8 cellular contexts compared by ENCODE assay signal in genomic region chr11:130023204-130023603, GRCh38. TPM values are rescaled to one million over a fixed set of nuclear protein-coding genes. Genes with fewer than 3 reads are reported as not detected.
DNase-seq lines count a peak whose midpoint lies in the region; ATAC-seq, FAIRE-seq and TF ChIP-seq lines count a peak whose summit lies in the region.

No MANE protein-coding gene starts in this region.

- no peak for FAIRE-seq in pancreas (lab: Jason Lieb, UNC)

- H3K4me3 Mint-ChIP-seq in activated B cell treated with CpG ODN at 0.5 μM for 24 hours, result no peak overlapping the region
- H3K4me3 Mint-ChIP-seq in activated T-helper 1 cell treated with anti-CD3 and anti-CD28 coated beads, Interleukin-12 subunit alpha, Interleukin-12 subunit beta, Interleukin-2, Interleukin-4 antibody, amounts not matched to agents 30 ng/mL and 10 ng/mL and 1 ng/mL, durations not matched to agents 14 hours and 24 hours and 36 hours, result no peak overlapping the region
- no peak overlapping the region for H3K4me3 Mint-ChIP-seq in activated naive CD4-positive, alpha-beta T cell treated with anti-CD3 and anti-CD28 coated beads for 36 hours
- H3K4me3 Mint-ChIP-seq in activated CD8-positive, alpha-beta T cell treated with anti-CD3 and anti-CD28 coated beads for 36 hours, result no peak overlapping the region

- peaks cover 43% of the 10 kb centered on the region for H3K27me3 Mint-ChIP-seq in activated B cell treated with CpG ODN at 0.5 μM for 24 hours
- H3K27me3 Mint-ChIP-seq in activated T-helper 1 cell treated with anti-CD3 and anti-CD28 coated beads, Interleukin-12 subunit alpha, Interleukin-12 subunit beta, Interleukin-2, Interleukin-4 antibody, amounts not matched to agents 30 ng/mL and 10 ng/mL and 1 ng/mL, durations not matched to agents 14 hours and 24 hours and 36 hours (ENCODE audit: insufficient read depth), result peaks cover 9% of the 10 kb centered on the region
- no peaks in the 10 kb centered on the region for H3K27me3 Mint-ChIP-seq in activated naive CD4-positive, alpha-beta T cell treated with anti-CD3 and anti-CD28 coated beads for 36 hours (ENCODE audit: low read depth)
- H3K27me3 Mint-ChIP-seq in activated CD8-positive, alpha-beta T cell treated with anti-CD3 and anti-CD28 coated beads for 36 hours, result no peaks in the 10 kb centered on the region

- H3K36me3 Mint-ChIP-seq in activated B cell treated with CpG ODN at 0.5 μM for 24 hours (ENCODE audit: low read depth), result no peaks in the 10 kb centered on the region
- H3K36me3 Mint-ChIP-seq in activated T-helper 1 cell treated with anti-CD3 and anti-CD28 coated beads, Interleukin-12 subunit alpha, Interleukin-12 subunit beta, Interleukin-2, Interleukin-4 antibody, amounts not matched to agents 30 ng/mL and 10 ng/mL and 1 ng/mL, durations not matched to agents 14 hours and 24 hours and 36 hours (ENCODE audit: low read depth), result no peaks in the 10 kb centered on the region
- H3K36me3 Mint-ChIP-seq in activated naive CD4-positive, alpha-beta T cell treated with anti-CD3 and anti-CD28 coated beads for 36 hours (ENCODE audit: low read depth), result no peaks in the 10 kb centered on the region
- H3K36me3 Mint-ChIP-seq in activated CD8-positive, alpha-beta T cell treated with anti-CD3 and anti-CD28 coated beads for 36 hours (ENCODE audit: low read depth), result no peaks in the 10 kb centered on the region

- POLR2A ChIA-PET in activated B cell treated with CpG ODN at 0.5 μM for 24 hours (lab: Charles Lee), result no interaction called here
- POLR2A ChIA-PET in activated CD8-positive, alpha-beta T cell treated with anti-CD3 and anti-CD28 coated beads for 36 hours (lab: Charles Lee), result no interaction called here

- no peaks in the 10 kb centered on the region for H3K36me3 ChIP-seq in pancreas

- ATAC-seq in HG03135 (IDR thresholded peaks at IDR 0.05; ENCODE audit: unreplicated experiment) (peak; percentile 96), activated B cell treated with CpG ODN at 0.5 μM for 24 hours (ENCODE audit: low read depth) (peak; percentile 81), pancreas (no peak)
- ATAC-seq in activated CD8-positive, alpha-beta T cell treated with anti-CD3 and anti-CD28 coated beads for 36 hours, result no peak

- CTCF ChIA-PET in activated B cell treated with CpG ODN at 0.5 μM for 24 hours (lab: Charles Lee), result no interaction called here
- CTCF ChIA-PET in activated naive CD4-positive, alpha-beta T cell treated with anti-CD3 and anti-CD28 coated beads for 36 hours (lab: Charles Lee), result no interaction called here
- CTCF ChIA-PET in activated CD8-positive, alpha-beta T cell treated with anti-CD3 and anti-CD28 coated beads for 36 hours (lab: Charles Lee), result interaction anchor here (0.7 to 1.0 kb wide), 2 partner anchors 12 to 54 kb away, joined by 3 read pairs; no protein-coding TSS in a partner anchor

- H3K9me3 ChIP-seq in pancreas, result no peaks in the 10 kb centered on the region

- TF ChIP-seq CTCF in activated B cell treated with CpG ODN at 0.5 μM for 24 hours (IDR thresholded peaks at IDR 0.05) (no peak), pancreas (IDR thresholded peaks at IDR 0.05) (no peak)
- no peak for TF ChIP-seq CTCF in activated CD8-positive, alpha-beta T cell treated with anti-CD3 and anti-CD28 coated beads for 36 hours (IDR thresholded peaks at IDR 0.05)

- H3K4me1 Mint-ChIP-seq in activated B cell treated with CpG ODN at 0.5 μM for 24 hours, result peaks cover 15% of the 10 kb centered on the region
- no peaks in the 10 kb centered on the region for H3K4me1 Mint-ChIP-seq in activated T-helper 1 cell treated with anti-CD3 and anti-CD28 coated beads, Interleukin-12 subunit alpha, Interleukin-12 subunit beta, Interleukin-2, Interleukin-4 antibody, amounts not matched to agents 30 ng/mL and 10 ng/mL and 1 ng/mL, durations not matched to agents 14 hours and 24 hours and 36 hours (ENCODE audit: low read depth)
- no peaks in the 10 kb centered on the region for H3K4me1 Mint-ChIP-seq in activated naive CD4-positive, alpha-beta T cell treated with anti-CD3 and anti-CD28 coated beads for 36 hours (ENCODE audit: low read depth)
- no peaks in the 10 kb centered on the region for H3K4me1 Mint-ChIP-seq in activated CD8-positive, alpha-beta T cell treated with anti-CD3 and anti-CD28 coated beads for 36 hours (ENCODE audit: low read depth)

- H3K27ac Mint-ChIP-seq in activated B cell treated with CpG ODN at 0.5 μM for 24 hours, result no peak overlapping the region
- H3K27ac Mint-ChIP-seq in activated T-helper 1 cell treated with anti-CD3 and anti-CD28 coated beads, Interleukin-12 subunit alpha, Interleukin-12 subunit beta, Interleukin-2, Interleukin-4 antibody, amounts not matched to agents 30 ng/mL and 10 ng/mL and 1 ng/mL, durations not matched to agents 14 hours and 24 hours and 36 hours, result no peak overlapping the region
- no peak overlapping the region for H3K27ac Mint-ChIP-seq in activated naive CD4-positive, alpha-beta T cell treated with anti-CD3 and anti-CD28 coated beads for 36 hours
- H3K27ac Mint-ChIP-seq in activated CD8-positive, alpha-beta T cell treated with anti-CD3 and anti-CD28 coated beads for 36 hours, result no peak overlapping the region

- no peaks in the 10 kb centered on the region for H3K4me1 ChIP-seq in pancreas

- DNase-seq in NCI-H748 (lab: John Stamatoyannopoulos, UW; ENCODE audit: unreplicated experiment) (peak; percentile 13), NCI-H748 treated with DMSO at 0.1 percent for 48 hours (lab: John Stamatoyannopoulos, UW) (no peak), activated B cell treated with CpG ODN at 0.5 μM for 24 hours (no peak), pancreas (no peak)
- DNase-seq in activated T-helper 1 cell treated with anti-CD3 and anti-CD28 coated beads, Interleukin-12 subunit alpha, Interleukin-12 subunit beta, Interleukin-2, Interleukin-4 antibody, amounts not matched to agents 30 ng/mL and 10 ng/mL and 1 ng/mL, durations not matched to agents 14 hours and 24 hours and 36 hours (ENCODE audit: low spot score), result no peak
- DNase-seq in activated naive CD4-positive, alpha-beta T cell treated with anti-CD3 and anti-CD28 coated beads for 36 hours, result no peak
- no peak for DNase-seq in activated CD8-positive, alpha-beta T cell treated with anti-CD3 and anti-CD28 coated beads for 36 hours

- no peaks in the 10 kb centered on the region for H3K9me3 Mint-ChIP-seq in activated B cell treated with CpG ODN at 0.5 μM for 24 hours
- H3K9me3 Mint-ChIP-seq in activated T-helper 1 cell treated with anti-CD3 and anti-CD28 coated beads, Interleukin-12 subunit alpha, Interleukin-12 subunit beta, Interleukin-2, Interleukin-4 antibody, amounts not matched to agents 30 ng/mL and 10 ng/mL and 1 ng/mL, durations not matched to agents 14 hours and 24 hours and 36 hours, result no peaks in the 10 kb centered on the region
- no peaks in the 10 kb centered on the region for H3K9me3 Mint-ChIP-seq in activated naive CD4-positive, alpha-beta T cell treated with anti-CD3 and anti-CD28 coated beads for 36 hours
- no peaks in the 10 kb centered on the region for H3K9me3 Mint-ChIP-seq in activated CD8-positive, alpha-beta T cell treated with anti-CD3 and anti-CD28 coated beads for 36 hours

- H3K27ac ChIP-seq in pancreas, result no peak overlapping the region

- 45 to 47% methylated on average over 2 of the region's 2 CpGs for WGBS in pancreas, 2 donors

- intact Hi-C loops in activated B cell treated with CpG ODN at 0.5 μM for 24 hours (cut with micrococcal nuclease) (loop anchor here (2.0 kb wide), 1 partner anchor 18 kb away; no protein-coding TSS in a partner anchor), pancreas (cut with DNase I) (no loop called here)
- intact Hi-C loops in activated T-helper 1 cell treated with anti-CD3 and anti-CD28 coated beads, Interleukin-12 subunit alpha, Interleukin-12 subunit beta, Interleukin-2, Interleukin-4 antibody, amounts not matched to agents 30 ng/mL and 10 ng/mL and 1 ng/mL, durations not matched to agents 14 hours and 24 hours and 36 hours (cut with micrococcal nuclease), result no loop called here
- intact Hi-C loops in activated naive CD4-positive, alpha-beta T cell treated with anti-CD3 and anti-CD28 coated beads for 36 hours (cut with micrococcal nuclease), result no loop called here
- intact Hi-C loops in activated CD8-positive, alpha-beta T cell treated with anti-CD3 and anti-CD28 coated beads for 36 hours (cut with micrococcal nuclease), result no loop called here

- no peak overlapping the region for H3K4me3 ChIP-seq in pancreas

- no peaks in the 10 kb centered on the region for H3K27me3 ChIP-seq in pancreas

RNA-seq across cellular contexts. Expression of gene PRDM10, which starts 20.6 kb away (rescaled TPM):
- 14.6 and 15.3 TPM in 2 replicates for total RNA-seq in activated B cell treated with CpG ODN at 0.5 μM for 24 hours
- 13.6 and 14.5 TPM in 2 replicates for total RNA-seq in activated T-helper 1 cell treated with anti-CD3 and anti-CD28 coated beads, Interleukin-12 subunit alpha, Interleukin-12 subunit beta, Interleukin-2, Interleukin-4 antibody, amounts not matched to agents 30 ng/mL and 10 ng/mL and 1 ng/mL, durations not matched to agents 14 hours and 24 hours and 36 hours
- total RNA-seq in activated naive CD4-positive, alpha-beta T cell treated with anti-CD3 and anti-CD28 coated beads for 36 hours, result 10 to 100 TPM; 19.3 to 24.3 TPM
- 1 to 10 TPM; 3.1 to 5.3 (median 3.3) TPM for total RNA-seq in pancreas
- 1 to 10 TPM; 2.3 to 2.8 TPM for polyA plus RNA-seq in pancreas
- total RNA-seq in activated CD8-positive, alpha-beta T cell treated with anti-CD3 and anti-CD28 coated beads for 36 hours, result 10 to 100 TPM; 15.6 to 18.8 TPM

RNA-seq across cellular contexts. Expression of gene APLP2, which starts 46.5 kb away (rescaled TPM):
- 47.7 and 50.8 TPM in 2 replicates for total RNA-seq in activated B cell treated with CpG ODN at 0.5 μM for 24 hours
- 47.0 and 47.8 TPM in 2 replicates for total RNA-seq in activated T-helper 1 cell treated with anti-CD3 and anti-CD28 coated beads, Interleukin-12 subunit alpha, Interleukin-12 subunit beta, Interleukin-2, Interleukin-4 antibody, amounts not matched to agents 30 ng/mL and 10 ng/mL and 1 ng/mL, durations not matched to agents 14 hours and 24 hours and 36 hours
- total RNA-seq in activated naive CD4-positive, alpha-beta T cell treated with anti-CD3 and anti-CD28 coated beads for 36 hours, result 10 to 100 TPM; 38.4 to 43.5 TPM
- total RNA-seq in pancreas, result 100 to 1,000 TPM in 3 of 6 donors, 10 to 100 TPM in 3; 64.2 to 171 (median 101) TPM
- polyA plus RNA-seq in pancreas, result 100 to 1,000 TPM in 1 of 2 donors, 10 to 100 TPM in 1; 45.3 to 124 TPM
- 10 to 100 TPM; 25.5 to 29.8 TPM for total RNA-seq in activated CD8-positive, alpha-beta T cell treated with anti-CD3 and anti-CD28 coated beads for 36 hours

Comparison
In these comparisons a context has a peak if more than half of its experiments do, and no peak if none do; other contexts are left out.
1. ATAC-seq: peak in HG03135 (single experiment) and activated B cell treated with CpG ODN at 0.5 μM for 24 hours (single experiment); none in pancreas (0 of 4) and activated CD8-positive, alpha-beta T cell treated with anti-CD3 and anti-CD28 coated beads for 36 hours (single experiment).